ENCODE assay signal across 1 cellular context in the genomic region with DNA sequence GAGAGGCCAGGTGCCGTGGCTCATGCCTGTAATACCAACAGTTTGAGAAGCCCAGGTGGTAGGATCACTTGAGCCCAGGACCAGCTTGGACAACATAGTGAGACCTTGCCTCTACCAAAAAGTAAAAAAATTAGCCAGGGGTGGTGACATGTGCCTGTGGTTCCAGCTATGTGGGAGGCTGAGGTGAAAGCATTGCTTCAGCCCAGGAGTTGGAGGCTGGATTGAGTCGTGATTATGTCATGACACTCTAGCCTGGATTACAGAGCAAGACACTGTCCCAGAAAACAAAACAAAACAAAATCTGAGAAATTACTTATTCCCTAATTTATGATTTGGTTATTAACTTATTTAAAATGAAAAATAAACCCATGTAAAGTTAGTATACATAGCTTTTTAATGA.
TF ChIP-seq lines count a peak whose summit lies in the region.

No MANE protein-coding gene starts in this region.

TF ChIP-seq in WTC11, 78 proteins besides CTCF, POLR2A, EP300 and RAD21 (continued from another document):
- TF ChIP-seq, protein P1, sequence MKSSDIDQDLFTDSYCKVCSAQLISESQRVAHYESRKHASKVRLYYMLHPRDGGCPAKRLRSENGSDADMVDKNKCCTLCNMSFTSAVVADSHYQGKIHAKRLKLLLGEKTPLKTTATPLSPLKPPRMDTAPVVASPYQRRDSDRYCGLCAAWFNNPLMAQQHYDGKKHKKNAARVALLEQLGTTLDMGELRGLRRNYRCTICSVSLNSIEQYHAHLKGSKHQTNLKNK (CRISPR knock-in tag; IDR thresholded peaks at IDR 0.05), result no peak
- TF ChIP-seq GRHL2 (CRISPR knock-in tag; IDR thresholded peaks at IDR 0.05; ENCODE audit: insufficient replicate concordance, severe bottlenecking), result no peak
- no peak for TF ChIP-seq CREB1 (CRISPR knock-in tag; IDR thresholded peaks at IDR 0.05)
- no peak for TF ChIP-seq MYBL2 (CRISPR knock-in tag; IDR thresholded peaks at IDR 0.05)
- no peak for TF ChIP-seq ZBTB43 (CRISPR knock-in tag; IDR thresholded peaks at IDR 0.05)
